Comparison of ENCODE assay signal across 18 cellular contexts in genomic region chr1:113662097-113662496, GRCh38.
DNase-seq lines count a peak whose midpoint lies in the region; ATAC-seq and TF ChIP-seq lines count a peak whose summit lies in the region.
"Had no signal": no experiment of that assay in that cellular context is flagged by ENCODE, and none has a peak within 500 bp of the region (broad histone marks: within the 10 kb centered on the region; RNA-seq: fewer than 3 reads in every experiment).

No MANE protein-coding gene starts in this region.

- ATAC-seq in PC-3: no peak
- ATAC-seq: A549; CD8-positive, alpha-beta T cell; GM23338 had no signal

- no peaks in the 10 kb centered on the region for H3K9me2 ChIP-seq in PC-3 (replicated peaks; ENCODE audit: low read length)

- H3K27me3 ChIP-seq in PC-3 (ENCODE audit: low read length) (no peaks in the 10 kb centered on the region), rectal smooth muscle tissue (ENCODE audit: control insufficient read depth, insufficient read depth, low read length) (no peaks in the 10 kb centered on the region)
- H3K27me3 ChIP-seq: BE2C had no signal

- peak overlapping the region; percentile 18 for H3K27ac Mint-ChIP-seq in activated naive CD4-positive, alpha-beta T cell treated with anti-CD3 and anti-CD28 coated beads, Interleukin-2, amount 50 U/mL, for 24 hours
- H3K27ac Mint-ChIP-seq in brain: peak overlapping the region in 4 of 5 experiments; percentile 29 to 91 (median 62)
- H3K27ac Mint-ChIP-seq: CD8-positive, alpha-beta T cell; GM23338; H9; IgD-negative memory B cell had no signal

- intact Hi-C loops in PC-3 (cut with micrococcal nuclease): loop anchor here (5.0 kb wide), 2 partner anchors 110 to 130 kb away; no protein-coding TSS in a partner anchor

- H3K36me3 Mint-ChIP-seq in activated naive CD4-positive, alpha-beta T cell treated with anti-CD3 and anti-CD28 coated beads, Interleukin-2, amount 50 U/mL, for 24 hours: peaks cover 5% of the 10 kb centered on the region
- peaks cover 33% of the 10 kb centered on the region for H3K36me3 Mint-ChIP-seq in brain
- H3K36me3 Mint-ChIP-seq: CD14-positive monocyte; CD8-positive, alpha-beta T cell; IgD-negative memory B cell had no signal

- H3K4me3 ChIP-seq in PC-3 (ENCODE audit: low read length) (no peak overlapping the region), rectal smooth muscle tissue (ENCODE audit: low read length) (no peak overlapping the region)
- H3K4me3 ChIP-seq: A549, GM23338 had no signal

- H3K9ac ChIP-seq in PC-3 (ENCODE audit: low read length) (no peak overlapping the region), rectal smooth muscle tissue (ENCODE audit: low read length) (no peak overlapping the region)

- H3K79me2 ChIP-seq in PC-3 (ENCODE audit: low read length): no peaks in the 10 kb centered on the region

- POLR2A ChIA-PET in PC-3 (lab: Charles Lee; ENCODE audit: unreplicated experiment): no interaction called here

- H4K20me1 ChIP-seq in PC-3 (ENCODE audit: low read length): no peaks in the 10 kb centered on the region

- H3K4me1 Mint-ChIP-seq in activated naive CD4-positive, alpha-beta T cell treated with anti-CD3 and anti-CD28 coated beads, Interleukin-2, amount 50 U/mL, for 24 hours: no peaks in the 10 kb centered on the region
- H3K4me1 Mint-ChIP-seq in brain: peaks cover 40% of the 10 kb centered on the region
- H3K4me1 Mint-ChIP-seq: GM23338, H9, IgD-negative memory B cell had no signal

- no peak for TF ChIP-seq CTCF in PC-3 (conservative IDR thresholded peaks at IDR 0.05; ENCODE audit: low read depth, low read length)
- TF ChIP-seq CTCF in brain (conservative IDR thresholded peaks at IDR 0.05): no peak

- H2AFZ ChIP-seq in PC-3 (ENCODE audit: low read length): no peak overlapping the region
- H2AFZ ChIP-seq: GM23338 had no signal

- peaks cover 43% of the 10 kb centered on the region for H3K4me1 ChIP-seq in PC-3 (ENCODE audit: insufficient read depth, low read length)
- peaks cover 17% of the 10 kb centered on the region for H3K4me1 ChIP-seq in rectal smooth muscle tissue (ENCODE audit: control insufficient read depth, insufficient read depth, low read length)
- H3K4me1 ChIP-seq: A549 had no signal

- H3F3A ChIP-seq in PC-3 (ENCODE audit: low read length, unreplicated experiment): no peaks in the 10 kb centered on the region

- no peaks in the 10 kb centered on the region for H3K27me3 Mint-ChIP-seq in activated naive CD4-positive, alpha-beta T cell treated with anti-CD3 and anti-CD28 coated beads, Interleukin-2, amount 50 U/mL, for 24 hours
- no peaks in the 10 kb centered on the region for H3K27me3 Mint-ChIP-seq in brain
- H3K27me3 Mint-ChIP-seq: IgD-negative memory B cell had no signal

- H3K27ac ChIP-seq in PC-3 (ENCODE audit: low read length) (0 out of 2 replicates have a peak overlapping the region, but pooled peaks have one; percentile 3), rectal smooth muscle tissue (ENCODE audit: low read depth, low read length) (peak overlapping the region; percentile 17)
- H3K27ac ChIP-seq: A549 had no signal

- H3K36me3 ChIP-seq in PC-3 (ENCODE audit: low read depth, low read length) (no peaks in the 10 kb centered on the region), rectal smooth muscle tissue (ENCODE audit: control insufficient read depth, insufficient read depth, low read length) (peaks cover 4% of the 10 kb centered on the region)

- CTCF ChIA-PET in PC-3 (lab: Charles Lee): no interaction called here

- H3K9me3 Mint-ChIP-seq in activated naive CD4-positive, alpha-beta T cell treated with anti-CD3 and anti-CD28 coated beads, Interleukin-2, amount 50 U/mL, for 24 hours: no peaks in the 10 kb centered on the region
- peaks cover 0 to 12% (median 2%) of the 10 kb centered on the region in 5 experiments for H3K9me3 Mint-ChIP-seq in brain
- H3K9me3 Mint-ChIP-seq: CD8-positive, alpha-beta T cell; GM23338; H9; IgD-negative memory B cell had no signal

- H3K4me2 ChIP-seq in PC-3 (ENCODE audit: low read length): no peak overlapping the region
- H3K4me2 ChIP-seq: A549, GM23338 had no signal

- DNase-seq in activated naive CD4-positive, alpha-beta T cell treated with Interleukin-2 at 50 U/mL for 16 hours: no peak
- DNase-seq in PC-3 (peak; percentile 15), OCI-M2 (lab: John Stamatoyannopoulos, UW; ENCODE audit: unreplicated experiment) (no peak), cerebellum (ENCODE audit: low spot score) (no peak)
- DNase-seq in stimulated activated CD4-positive, alpha-beta T cell treated with anti-CD3 and anti-CD28 coated beads, Interleukin-2, amount 100 ng/mL, for 24 hours: no peak
- DNase-seq: BE2C; CD8-positive, alpha-beta T cell; COR-L47; DMS53; GF-D8; H9 had no signal

- H3K4me3 Mint-ChIP-seq in activated naive CD4-positive, alpha-beta T cell treated with anti-CD3 and anti-CD28 coated beads, Interleukin-2, amount 50 U/mL, for 24 hours: no peak overlapping the region
- H3K4me3 Mint-ChIP-seq in brain: no peak overlapping the region
- H3K4me3 Mint-ChIP-seq: CD14-positive monocyte; CD8-positive, alpha-beta T cell; GM23338; H9; IgD-negative memory B cell had no signal

- no peaks in the 10 kb centered on the region for H3K9me3 ChIP-seq in PC-3 (ENCODE audit: low read length)
- H3K9me3 ChIP-seq: A549, BE2C had no signal

- BruUV-seq in PC-3 (replicated peaks; lab: Mats Ljungman, UMichigan): no TSS peak
